7 cellular contexts compared by ENCODE assay signal in genomic region chr12:27581843-27582242, GRCh38. TPM values are rescaled to one million over a fixed set of nuclear protein-coding genes. Genes with fewer than 3 reads are reported as not detected.
A peak's percentile ranks its signal among the peaks of the same experiment; 100 is the strongest.
DNase-seq lines count a peak whose midpoint lies in the region; ATAC-seq, FAIRE-seq and TF ChIP-seq lines count a peak whose summit lies in the region.
"Not testable (repeated sequence)": the region's sequence is repeated elsewhere in the genome, so short reads cannot be mapped to it uniquely, and the experiment has no call there.

No MANE protein-coding gene starts in this region.

- H3K4me1 Mint-ChIP-seq in endothelial cell (ENCODE audit: unreplicated experiment) (peaks cover 60% of the 10 kb centered on the region), osteocyte (ENCODE audit: unreplicated experiment) (peaks cover 41% of the 10 kb centered on the region)

- H3K9me3 ChIP-seq in RWPE2 (ENCODE audit: severe bottlenecking); left lung; subcutaneous abdominal adipose tissue (ENCODE audit: control insufficient read depth in 5 of 5, low read length in 5 of 5): not testable (repeated sequence)

- H3K4me1 ChIP-seq in RWPE2 (ENCODE audit: insufficient read depth, poor library complexity, severe bottlenecking) (peaks cover 16% of the 10 kb centered on the region), left lung (peaks cover 5 to 17% of the 10 kb centered on the region in 2 donors), subcutaneous abdominal adipose tissue (ENCODE audit: control insufficient read depth in 5 of 5, insufficient read depth in 5 of 5, low read length in 5 of 5) (peaks cover 6 to 69% (median 18%) of the 10 kb centered on the region in 5 donors)

- not testable (repeated sequence) for TF ChIP-seq CTCF in RWPE2 (IDR thresholded peaks at IDR 0.05; ENCODE audit: poor library complexity, severe bottlenecking); endothelial cell (IDR thresholded peaks at IDR 0.05; ENCODE audit: unreplicated experiment); fibroblast of villous mesenchyme (IDR thresholded peaks at IDR 0.05; ENCODE audit: insufficient read depth, low read depth, low read length); left lung (IDR thresholded peaks at IDR 0.05); osteocyte (IDR thresholded peaks at IDR 0.05)

- not testable (repeated sequence) for H3K4me3 ChIP-seq in RWPE2 (ENCODE audit: severe bottlenecking); fibroblast of villous mesenchyme (ENCODE audit: low read depth, low read length); left lung; subcutaneous abdominal adipose tissue (ENCODE audit: low read depth in 1 of 5, low read length in 5 of 5)

- H3K27ac Mint-ChIP-seq in endothelial cell (ENCODE audit: unreplicated experiment) = peak overlapping the region; percentile 44
- H3K27ac Mint-ChIP-seq in osteocyte (ENCODE audit: unreplicated experiment) = peak overlapping the region; percentile 42

- not testable (repeated sequence) for H3K27me3 ChIP-seq in RWPE2 (ENCODE audit: insufficient read depth, poor library complexity, severe bottlenecking); left lung; subcutaneous abdominal adipose tissue (ENCODE audit: control insufficient read depth in 5 of 5, insufficient read depth in 4 of 5, low read length in 5 of 5)

- ATAC-seq in RWPE2 (ENCODE audit: low read depth) = not testable (repeated sequence)
- ATAC-seq in left lung = peak; percentile 12

- intact Hi-C loops in left lung (cut with DNase I) = not testable (repeated sequence)

- not testable (repeated sequence) for H3K9ac ChIP-seq in subcutaneous abdominal adipose tissue (ENCODE audit: low read length in 5 of 5)

- H3K36me3 ChIP-seq in RWPE2 (ENCODE audit: low read depth); left lung; subcutaneous abdominal adipose tissue (ENCODE audit: control insufficient read depth in 5 of 5, insufficient read depth in 5 of 5, low read length in 5 of 5): not testable (repeated sequence)

- not testable (repeated sequence) for H3K27me3 Mint-ChIP-seq in endothelial cell (ENCODE audit: unreplicated experiment); osteocyte (ENCODE audit: unreplicated experiment)

- not testable (repeated sequence) for DNase-seq in GM18507 (ENCODE audit: extremely low spot score, insufficient read length, low read depth); RWPE2 (ENCODE audit: low spot score); endothelial cell (ENCODE audit: low spot score); left lung; osteocyte (ENCODE audit: extremely low spot score, unreplicated experiment)
- DNase-seq in fibroblast of villous mesenchyme (ENCODE audit: low read depth) = peak; percentile 28

- peaks cover 39% of the 10 kb centered on the region for H3K36me3 Mint-ChIP-seq in endothelial cell (ENCODE audit: low read depth, unreplicated experiment)
- peaks cover 30% of the 10 kb centered on the region for H3K36me3 Mint-ChIP-seq in osteocyte (ENCODE audit: unreplicated experiment)

- not testable (repeated sequence) for H3K9me3 Mint-ChIP-seq in endothelial cell (ENCODE audit: unreplicated experiment); osteocyte (ENCODE audit: unreplicated experiment)

- FAIRE-seq in GM18507 (lab: Jason Lieb, UNC) = peak; percentile 49

- not testable (repeated sequence) for H3K4me3 Mint-ChIP-seq in endothelial cell (ENCODE audit: unreplicated experiment); osteocyte (ENCODE audit: unreplicated experiment)

- H3K27ac ChIP-seq in RWPE2 (ENCODE audit: poor library complexity, severe bottlenecking) (peak overlapping the region; percentile 50), subcutaneous abdominal adipose tissue (ENCODE audit: low read depth, low read length) (peak overlapping the region; percentile 71)
- H3K27ac ChIP-seq in left lung = not testable (repeated sequence)

RNA-seq across cellular contexts. Expression of gene PPFIBP1, which starts 57.8 kb away (rescaled TPM):
- 184 TPM for total RNA-seq in endothelial cell (ENCODE audit: unreplicated experiment)
- 69.1 and 71.2 TPM in 2 replicates for total RNA-seq in fibroblast of villous mesenchyme
- total RNA-seq in left lung = 10 to 100 TPM; 96.1 to 97.3 TPM
- total RNA-seq in osteocyte = 81.5 and 84.1 TPM in 2 replicates
